In the genomic region with DNA sequence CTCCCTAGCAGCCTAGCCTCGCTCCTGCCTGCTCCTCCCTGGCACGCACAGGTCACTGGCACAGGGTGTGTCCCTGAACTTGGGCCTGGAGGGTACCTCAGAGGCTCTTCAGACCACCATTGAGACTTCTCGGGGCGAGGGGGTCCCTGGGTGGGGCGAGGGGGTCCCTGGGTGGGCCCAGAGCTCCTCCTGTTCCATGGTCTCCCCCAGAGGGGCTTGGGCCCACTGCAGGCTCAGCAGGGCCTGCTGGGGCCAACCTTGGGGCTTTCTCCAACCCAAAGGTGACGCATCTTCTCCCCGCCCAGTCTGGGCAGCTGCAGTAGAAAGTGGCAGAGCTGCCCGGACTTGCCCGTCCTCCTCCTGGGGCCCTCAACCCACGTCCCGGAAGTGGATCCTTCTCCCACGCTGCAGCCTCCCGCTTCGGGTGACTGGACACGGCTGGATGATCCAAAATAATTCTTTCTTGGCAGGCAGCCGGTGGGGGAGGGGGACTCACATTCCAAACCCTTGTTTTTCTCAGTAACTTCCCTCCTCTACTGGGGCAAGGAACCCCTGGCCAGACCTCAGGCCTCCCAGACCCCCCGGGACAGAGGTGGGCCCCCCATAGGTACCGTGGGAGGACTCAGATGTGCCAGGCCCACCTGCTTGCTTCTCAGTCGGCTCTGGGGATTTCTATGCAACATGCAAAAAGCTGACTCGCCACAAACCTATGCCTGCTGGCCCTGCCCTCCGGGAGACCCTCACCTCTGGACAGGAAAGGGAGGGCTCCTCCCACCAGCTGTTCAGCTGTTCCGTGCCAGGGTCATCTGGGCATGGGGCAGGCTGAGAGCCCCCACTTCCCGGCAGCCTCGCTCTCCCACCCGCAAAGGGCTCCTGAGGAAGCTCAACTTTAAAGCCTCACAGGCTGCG, we compare ENCODE assay signal across 8 cellular contexts. TPM values are rescaled to one million over a fixed set of nuclear protein-coding genes. Genes with fewer than 3 reads are reported as not detected.
DNase-seq lines count a peak whose midpoint lies in the region; TF ChIP-seq lines count a peak whose summit lies in the region.

No MANE protein-coding gene starts in this region.

- H3K4me3 ChIP-seq in SJCRH30 (peak overlapping the region; percentile 95), dorsolateral prefrontal cortex (peak overlapping the region; percentile 48 to 92 (median 79)), lower leg skin (ENCODE audit: low read depth, poor library complexity, severe bottlenecking) (peak overlapping the region; percentile 52), subcutaneous abdominal adipose tissue (ENCODE audit: low read depth in 1 of 5, low read length in 5 of 5) (peak overlapping the region; percentile 64 to 88 (median 82))

- H3K27ac Mint-ChIP-seq in IgD-negative memory B cell, result peak overlapping the region in 2 of 3 donors; percentile 25 to 85

- no peaks in the 10 kb centered on the region for H3K9me3 ChIP-seq in SJCRH30 (replicated peaks)
- no peaks in the 10 kb centered on the region for H3K9me3 ChIP-seq in subcutaneous abdominal adipose tissue (ENCODE audit: control insufficient read depth in 5 of 5, low read length in 5 of 5)

- peak overlapping the region; percentile 56 to 94 (median 88) for H3K9ac ChIP-seq in subcutaneous abdominal adipose tissue (ENCODE audit: low read length in 5 of 5)

- peaks cover 27% of the 10 kb centered on the region for H3K36me3 ChIP-seq in SJCRH30
- H3K36me3 ChIP-seq in subcutaneous abdominal adipose tissue (ENCODE audit: control insufficient read depth in 5 of 5, insufficient read depth in 5 of 5, low read length in 5 of 5), result peaks cover 0 to 7% (median 0%) of the 10 kb centered on the region in 5 donors

- TF ChIP-seq CTCF in dorsolateral prefrontal cortex (IDR thresholded peaks at IDR 0.05 in 54 of 56, conservative IDR thresholded peaks at IDR 0.05 in 2 of 56; ENCODE audit: low read depth in 1 of 56, partially characterized antibody in 56 of 56) (peak in 1 of 56 donors; percentile 13), lower leg skin (IDR thresholded peaks at IDR 0.05) (no peak)

- no peaks in the 10 kb centered on the region for H3K9me3 Mint-ChIP-seq in IgD-negative memory B cell

- H3K4me1 ChIP-seq in SJCRH30, result peaks cover 59% of the 10 kb centered on the region
- H3K4me1 ChIP-seq in subcutaneous abdominal adipose tissue (ENCODE audit: control insufficient read depth in 5 of 5, insufficient read depth in 5 of 5, low read length in 5 of 5), result peaks cover 8 to 86% (median 75%) of the 10 kb centered on the region in 5 donors

- WGBS in lower leg skin, 2 donors, result 2 to 8% methylated on average over 13 to 22 of the region's 26 CpGs

- no peaks in the 10 kb centered on the region for H3K27me3 ChIP-seq in SJCRH30
- no peaks in the 10 kb centered on the region for H3K27me3 ChIP-seq in dorsolateral prefrontal cortex
- no peaks in the 10 kb centered on the region for H3K27me3 ChIP-seq in subcutaneous abdominal adipose tissue (ENCODE audit: control insufficient read depth in 5 of 5, insufficient read depth in 4 of 5, low read length in 5 of 5)

- no peak for TF ChIP-seq POLR2A in lower leg skin (IDR thresholded peaks at IDR 0.05)

- H3K4me3 Mint-ChIP-seq in IgD-negative memory B cell, result peak overlapping the region; percentile 71 to 96 (median 80)

- peaks cover 13% of the 10 kb centered on the region for H3K27me3 Mint-ChIP-seq in IgD-negative memory B cell

- H3K36me3 Mint-ChIP-seq in IgD-negative memory B cell, result no peaks in the 10 kb centered on the region

- DNase-seq in NCI-H2227 (lab: John Stamatoyannopoulos, UW; ENCODE audit: unreplicated experiment), result peak; percentile 17
- no peak for DNase-seq in NCI-H2227 treated with DMSO at 0.1 percent for 48 hours (lab: John Stamatoyannopoulos, UW)
- peak; percentile 98 to 99 for DNase-seq in SJCRH30
- peak in 9 of 10 donors; percentile 43 to 88 (median 76) for DNase-seq in dorsolateral prefrontal cortex
- DNase-seq in lower leg skin (ENCODE audit: low spot score in 2 of 2), result peak; percentile 83 to 96
- DNase-seq in T-helper 9 cell, result no peak

- H3K27ac ChIP-seq in SJCRH30 (peak overlapping the region; percentile 82), dorsolateral prefrontal cortex (peak overlapping the region in 58 of 59 donors; percentile 10 to 97 (median 87)), subcutaneous abdominal adipose tissue (ENCODE audit: low read depth, low read length) (peak overlapping the region; percentile 94)

- H3K4me1 Mint-ChIP-seq in IgD-negative memory B cell, result peaks cover 17 to 40% (median 30%) of the 10 kb centered on the region in 3 donors

- intact Hi-C loops in dorsolateral prefrontal cortex (cut with DNase I) (no loop called here), lower leg skin (cut with DNase I; ENCODE audit: low total_unique reads) (no loop called here)

RNA-seq across cellular contexts. Expression of a gene that starts 1.5 kb away (rescaled TPM):
- polyA plus RNA-seq in IgD-negative memory B cell, result 2.7 TPM
- total RNA-seq in SJCRH30 (2014; rRNA removed; shearing (Covaris generic)), result 104 and 109 TPM in 2 replicates
- total RNA-seq in dorsolateral prefrontal cortex, result 100 to 1,000 TPM in 7 of 120 experiments, 10 to 100 TPM in 113; 45.2 to 131 (median 74.5) TPM
- total RNA-seq in lower leg skin, result 100 to 1,000 TPM; 105 to 199 (median 155) TPM

RNA-seq across cellular contexts. Expression of a gene that starts 20.9 kb away (rescaled TPM):
- polyA plus RNA-seq in IgD-negative memory B cell, result 1.2 TPM
- 0.08 and 0.18 TPM in 2 replicates for total RNA-seq in SJCRH30 (2014; rRNA removed; shearing (Covaris generic))
- total RNA-seq in dorsolateral prefrontal cortex (10 to 100 TPM; 12.7 to 56.5 (median 38.0) TPM), lower leg skin (1 to 10 TPM in 3 of 4 donors, under 1 TPM in 1; 0.97 to 8.8 (median 6.5) TPM)

RNA-seq across cellular contexts. Expression of a gene that starts 35.7 kb away (rescaled TPM):
- 0.59 TPM for polyA plus RNA-seq in IgD-negative memory B cell
- 3.2 and 4.2 TPM in 2 replicates for total RNA-seq in SJCRH30 (2014; rRNA removed; shearing (Covaris generic))
- total RNA-seq in dorsolateral prefrontal cortex (10 to 100 TPM; 25.8 to 78.7 (median 55.8) TPM), lower leg skin (1 to 10 TPM in 3 of 4 donors, under 1 TPM in 1; 0.65 to 8.1 (median 2.9) TPM)

RNA-seq across cellular contexts. Expression of a gene that starts 37.2 kb away (rescaled TPM):
- polyA plus RNA-seq in IgD-negative memory B cell, result 27.0 TPM
- 51.6 and 60.6 TPM in 2 replicates for total RNA-seq in SJCRH30 (2014; rRNA removed; shearing (Covaris generic))
- total RNA-seq in dorsolateral prefrontal cortex (100 to 1,000 TPM in 10 of 120 experiments, 10 to 100 TPM in 110; 66.5 to 112 (median 82.2) TPM), lower leg skin (10 to 100 TPM; 32.0 to 56.3 (median 50.9) TPM)

RNA-seq across cellular contexts. Expression of a gene that starts 44.4 kb away (rescaled TPM):
- 0.94 TPM for polyA plus RNA-seq in IgD-negative memory B cell
- total RNA-seq in SJCRH30 (2014; rRNA removed; shearing (Covaris generic)), result 52.0 and 54.0 TPM in 2 replicates
- total RNA-seq in dorsolateral prefrontal cortex (10 to 100 TPM; 21.8 to 70.3 (median 34.7) TPM), lower leg skin (1 to 10 TPM in 3 of 4 donors, under 1 TPM in 1; 0.99 to 3.5 (median 1.8) TPM)

Comparison
In these comparisons a context has a peak if more than half of its experiments do, and no peak if none do; other contexts are left out.
1. DNase-seq: peak in NCI-H2227 (single experiment), SJCRH30 (2 of 2), dorsolateral prefrontal cortex (9 of 10) and lower leg skin (2 of 2); none in NCI-H2227 treated with DMSO at 0.1 percent for 48 hours (single experiment) and T-helper 9 cell (single experiment).
2. Peak in every context shown above with its lines, with median percentiles within 50 percentile points of each other: H3K27ac ChIP-seq and H3K4me3 ChIP-seq.